ENCODE assay signal across 14 cellular contexts in genomic region chr11:86421976-86422770, GRCh38.
"Had no signal": no experiment of that assay in that cellular context is flagged by ENCODE, and none has a peak within 500 bp of the region (broad histone marks: within the 10 kb centered on the region; RNA-seq: fewer than 3 reads in every experiment).

No MANE protein-coding gene starts in this region.

- H3K27ac ChIP-seq: esophagus squamous epithelium, foreskin keratinocyte, lower lobe of right lung, sigmoid colon had no signal

- DNase-seq: activated CD4-positive, alpha-beta T cell treated with anti-CD3 and anti-CD28 coated beads, Interleukin-2, amount 50 U/mL, for 4 hours; activated CD4-positive, CD25-positive, alpha-beta regulatory T cell treated with anti-CD3 and anti-CD28 coated beads, Interleukin-2, amount 50 U/mL, for 72 hours; activated CD8-positive, alpha-beta memory T cell treated with anti-CD3 and anti-CD28 coated beads, Interleukin-2, amount 10 ng/mL, durations not matched to agents 7 days and 5 days; activated effector memory CD4-positive, alpha-beta T cell treated with anti-CD3 and anti-CD28 coated beads, Interleukin-2, amount 50 U/mL, for 16 hours; activated T-cell treated with anti-CD3 and anti-CD28 coated beads, Interleukin-2, amount 50 U/mL, for 4 hours; amniotic stem cell; esophagus squamous epithelium; foreskin keratinocyte; left cardiac atrium; lower lobe of right lung; natural killer cell; occipital lobe; sigmoid colon had no signal

- H3K4me3 ChIP-seq: esophagus squamous epithelium, lower lobe of right lung, sigmoid colon had no signal

- H3K4me1 ChIP-seq: esophagus squamous epithelium, foreskin keratinocyte, lower lobe of right lung had no signal

- H3K27me3 ChIP-seq: esophagus squamous epithelium, foreskin keratinocyte, sigmoid colon had no signal

- ATAC-seq: activated CD8-positive, alpha-beta memory T cell treated with anti-CD3 and anti-CD28 coated beads, Interleukin-2, amount 10 ng/mL, durations not matched to agents 7 days and 5 days; activated naive CD4-positive, alpha-beta T cell treated with anti-CD3 and anti-CD28 coated beads, Interleukin-2, amount 50 U/mL, for 72 hours; activated T-cell treated with anti-CD3 and anti-CD28 coated beads, Interleukin-2, amount 50 U/mL, for 4 hours; foreskin keratinocyte; left cardiac atrium; lower lobe of right lung; natural killer cell had no signal

- H3K36me3 ChIP-seq: esophagus squamous epithelium, lower lobe of right lung, sigmoid colon had no signal
